In genomic region chr7:148334441-148334956, GRCh38 we compare ENCODE assay signal across 25 cellular contexts.
DNase-seq lines count a peak whose midpoint lies in the region; ATAC-seq and TF ChIP-seq lines count a peak whose summit lies in the region.
"Had no signal": no experiment of that assay in that cellular context is flagged by ENCODE, and none has a peak within 500 bp of the region (broad histone marks: within the 10 kb centered on the region; RNA-seq: fewer than 3 reads in every experiment).

No MANE protein-coding gene starts in this region.

- H3K4me1 ChIP-seq in BLaER1 = 0 out of 2 replicates have a peak, but pooled peaks cover 5% of the 10 kb centered on the region
- H3K4me1 ChIP-seq in HUES64 (ENCODE audit: insufficient read depth, low read length) = peaks cover 54% of the 10 kb centered on the region
- H3K4me1 ChIP-seq in ectodermal cell (ENCODE audit: control insufficient read depth, insufficient read depth, low read length) = peaks cover 34% of the 10 kb centered on the region
- H3K4me1 ChIP-seq in neural progenitor cell = peaks cover 52% of the 10 kb centered on the region
- peaks cover 36% of the 10 kb centered on the region for H3K4me1 ChIP-seq in PC-3 (ENCODE audit: insufficient read depth, low read length)
- H3K4me1 ChIP-seq: ascending aorta, parathyroid adenoma had no signal

- peaks cover 27% of the 10 kb centered on the region for H3K9me3 Mint-ChIP-seq in neural progenitor cell
- H3K9me3 Mint-ChIP-seq: CD8-positive, alpha-beta T cell had no signal

- H3K9ac ChIP-seq in BLaER1 (no peak overlapping the region), HUES64 (ENCODE audit: low read depth, low read length) (peak overlapping the region; percentile 58; the same call in 1 of the 2 replicates), neural progenitor cell (no peak overlapping the region), PC-3 (ENCODE audit: low read length) (no peak overlapping the region)
- H3K9ac ChIP-seq: parathyroid adenoma had no signal

- peaks cover 61% of the 10 kb centered on the region for H3F3A ChIP-seq in neural progenitor cell (ENCODE audit: low read depth)
- H3F3A ChIP-seq in PC-3 (ENCODE audit: low read length, unreplicated experiment) = no peaks in the 10 kb centered on the region

- H3K9me3 ChIP-seq in BLaER1 = peaks cover 28% of the 10 kb centered on the region
- 0 out of 2 replicates have a peak, but pooled peaks cover 4% of the 10 kb centered on the region for H3K9me3 ChIP-seq in HUES64 (ENCODE audit: insufficient read depth, low read depth, low read length)
- H3K9me3 ChIP-seq in ectodermal cell (ENCODE audit: control insufficient read depth, low read length) = no peaks in the 10 kb centered on the region
- no peaks in the 10 kb centered on the region for H3K9me3 ChIP-seq in neural progenitor cell (ENCODE audit: low read depth)
- H3K9me3 ChIP-seq in PC-3 (ENCODE audit: low read length) = 0 out of 2 replicates have a peak, but pooled peaks cover 4% of the 10 kb centered on the region
- H3K9me3 ChIP-seq: ascending aorta, left lung, suprapubic skin had no signal

- no peak for TF ChIP-seq CTCF in neural progenitor cell (IDR thresholded peaks at IDR 0.05)
- TF ChIP-seq CTCF in PC-3 (conservative IDR thresholded peaks at IDR 0.05; ENCODE audit: low read depth, low read length) = no peak

- peaks cover 27% of the 10 kb centered on the region for H3K27me3 Mint-ChIP-seq in neural progenitor cell (ENCODE audit: insufficient read depth, low read depth)

- intact Hi-C loops in PC-3 (cut with micrococcal nuclease) = no loop called here

- peak overlapping the region; percentile 97 for H3K27ac Mint-ChIP-seq in neural progenitor cell
- H3K27ac Mint-ChIP-seq: activated naive CD8-positive, alpha-beta T cell; CD8-positive, alpha-beta T cell; HFFc6; natural killer cell treated with Interleukin-12 subunit alpha and Interleukin-12 subunit beta and Interleukin-15 and Interleukin-18, amount 100 ng/mL, for 72 hours; stimulated activated naive B cell treated with anti-CD40 and anti-IgM and Interleukin-4, amounts not matched to agents 10 μg/mL and 1 μg/mL and 100 μg/mL, for 72 hours had no signal

- H3K4me3 ChIP-seq in BLaER1 (no peak overlapping the region), HUES64 (ENCODE audit: low read length) (no peak overlapping the region), ectodermal cell (ENCODE audit: insufficient read depth, low read depth, low read length) (no peak overlapping the region), neural progenitor cell (peak overlapping the region; percentile 8), PC-3 (ENCODE audit: low read length) (no peak overlapping the region)
- H3K4me3 ChIP-seq: ascending aorta, left lung, suprapubic skin had no signal

- H3K36me3 ChIP-seq in BLaER1 = no peaks in the 10 kb centered on the region
- no peaks in the 10 kb centered on the region for H3K36me3 ChIP-seq in HUES64 (ENCODE audit: insufficient read depth, low read length)
- no peaks in the 10 kb centered on the region for H3K36me3 ChIP-seq in ectodermal cell (ENCODE audit: control insufficient read depth, insufficient read depth, low read length)
- H3K36me3 ChIP-seq in neural progenitor cell = no peaks in the 10 kb centered on the region
- no peaks in the 10 kb centered on the region for H3K36me3 ChIP-seq in PC-3 (ENCODE audit: low read depth, low read length)
- H3K36me3 ChIP-seq: ascending aorta, left lung, suprapubic skin had no signal

- no TSS peak for BruUV-seq in PC-3 (replicated peaks; lab: Mats Ljungman, UMichigan)

- H3K36me3 Mint-ChIP-seq in neural progenitor cell = peaks cover 20% of the 10 kb centered on the region
- H3K36me3 Mint-ChIP-seq: activated naive CD8-positive, alpha-beta T cell; CD8-positive, alpha-beta T cell had no signal

- H3K4me2 ChIP-seq in BLaER1 = peak overlapping the region; percentile 8; the same call in 1 of the 2 replicates
- peak overlapping the region; percentile 57 for H3K4me2 ChIP-seq in neural progenitor cell
- H3K4me2 ChIP-seq in PC-3 (ENCODE audit: low read length) = no peak overlapping the region

- DNase-seq in neural progenitor cell (ENCODE audit: low spot score) (no peak), HEK293T (ENCODE audit: extremely low spot score) (no peak), GOT3 (lab: John Stamatoyannopoulos, UW) (no peak), PC-3 (no peak)
- DNase-seq: activated effector memory CD4-positive, alpha-beta T cell treated with Interleukin-2 at 50 U/mL for 16 hours; CD8-positive, alpha-beta T cell; HFFc6; hippocampal formation; left lung; NCI-H2107; NCI-H748 treated with DMSO at 0.1 percent for 48 hours; right cardiac atrium; stimulated activated CD4-positive, alpha-beta T cell treated with anti-CD3 and anti-CD28 coated beads, Interleukin-4, amount 100 ng/mL, for 24 hours; stimulated activated naive B cell treated with anti-CD40 and anti-IgM and Interleukin-4, amounts not matched to agents 10 μg/mL and 1 μg/mL and 100 μg/mL, for 72 hours; T-helper 2 cell had no signal

- POLR2A ChIA-PET in HEK293T (lab: Yijun Ruan, JAX) (interaction anchor here (0.9 to 1.5 kb wide), 2 partner anchors 13 to 21 kb away, joined by 3 read pairs; no protein-coding TSS in a partner anchor), PC-3 (lab: Charles Lee; ENCODE audit: unreplicated experiment) (interaction anchor here (0.6 kb wide), 1 partner anchor 13 kb away, joined by 6 read pairs; no protein-coding TSS in a partner anchor)

- no peak for ATAC-seq in GM19395 (IDR thresholded peaks at IDR 0.05; ENCODE audit: unreplicated experiment)
- ATAC-seq in PC-3 = no peak
- ATAC-seq: CD8-positive, alpha-beta T cell; stimulated activated naive B cell treated with anti-CD40 and anti-IgM and Interleukin-4, amounts not matched to agents 10 μg/mL and 1 μg/mL and 100 μg/mL, for 72 hours had no signal

- H4K20me1 ChIP-seq in BLaER1 (no peaks in the 10 kb centered on the region), neural progenitor cell (ENCODE audit: low read depth) (no peaks in the 10 kb centered on the region), PC-3 (ENCODE audit: low read length) (no peaks in the 10 kb centered on the region)

- CTCF ChIA-PET in HEK293T (lab: Yijun Ruan, JAX) = interaction anchor here (1.6 kb wide), 1 partner anchor 9 kb away, joined by 7 read pairs; no protein-coding TSS in a partner anchor
- CTCF ChIA-PET in PC-3 (lab: Charles Lee) = no interaction called here

- H3K27ac ChIP-seq in BLaER1 = no peak overlapping the region
- peak overlapping the region; percentile 81 for H3K27ac ChIP-seq in HUES64 (ENCODE audit: low read depth, low read length)
- H3K27ac ChIP-seq in ectodermal cell (ENCODE audit: insufficient read depth, low read depth, low read length, poor library complexity, severe bottlenecking) = peak overlapping the region; percentile 91
- H3K27ac ChIP-seq in neural progenitor cell = peak overlapping the region; percentile 98
- no peak overlapping the region for H3K27ac ChIP-seq in PC-3 (ENCODE audit: low read length)
- H3K27ac ChIP-seq: ascending aorta, left lung, parathyroid adenoma, RWPE1, suprapubic skin had no signal

- H3K27me3 ChIP-seq in BLaER1 = peaks cover 17% of the 10 kb centered on the region
- no peaks in the 10 kb centered on the region; the same call in 1 of the 2 replicates for H3K27me3 ChIP-seq in HUES64 (ENCODE audit: insufficient read depth, low read length)
- no peaks in the 10 kb centered on the region for H3K27me3 ChIP-seq in ectodermal cell (ENCODE audit: control insufficient read depth, insufficient read depth, low read length, poor library complexity, severe bottlenecking)
- H3K27me3 ChIP-seq in neural progenitor cell = no peaks in the 10 kb centered on the region
- H3K27me3 ChIP-seq in PC-3 (ENCODE audit: low read length) = peaks cover 14% of the 10 kb centered on the region
- H3K27me3 ChIP-seq: ascending aorta had no signal

- H3K9me2 ChIP-seq in PC-3 (replicated peaks; ENCODE audit: low read length) = no peaks in the 10 kb centered on the region

- H3K4me3 Mint-ChIP-seq in neural progenitor cell = peak overlapping the region; percentile 65
- H3K4me3 Mint-ChIP-seq: activated naive CD8-positive, alpha-beta T cell; CD8-positive, alpha-beta T cell; HFFc6; natural killer cell treated with Interleukin-12 subunit alpha and Interleukin-12 subunit beta and Interleukin-15 and Interleukin-18, amount 100 ng/mL, for 72 hours; stimulated activated naive B cell treated with anti-CD40 and anti-IgM and Interleukin-4, amounts not matched to agents 10 μg/mL and 1 μg/mL and 100 μg/mL, for 72 hours had no signal

- H2AFZ ChIP-seq in neural progenitor cell (replicated peaks) (no peak overlapping the region), PC-3 (ENCODE audit: low read length) (no peak overlapping the region)
- H2AFZ ChIP-seq: parathyroid adenoma had no signal

- H3K79me2 ChIP-seq in neural progenitor cell (ENCODE audit: low read depth) = peaks cover 10% of the 10 kb centered on the region
- no peaks in the 10 kb centered on the region for H3K79me2 ChIP-seq in PC-3 (ENCODE audit: low read length)
- H3K79me2 ChIP-seq: parathyroid adenoma had no signal

- peaks cover 71% of the 10 kb centered on the region for H3K4me1 Mint-ChIP-seq in neural progenitor cell

- WGBS in HUES64 = 86% methylated on average over 1 of the region's 1 CpG
- WGBS in ectodermal cell, 2 experiments = 73 to 79% methylated on average over 1 of the region's 1 CpG

TF ChIP-seq in HEK293T, 16 proteins besides CTCF, POLR2A, EP300 and RAD21 (continues in another document):
- TF ChIP-seq LEF1 (IDR thresholded peaks at IDR 0.05; ENCODE audit: borderline replicate concordance) (no peak), SUZ12 (IDR thresholded peaks at IDR 0.05) (no peak), PKNOX1 (IDR thresholded peaks at IDR 0.05) (no peak), FOXK2 (IDR thresholded peaks at IDR 0.05) (no peak), ZNF384 (IDR thresholded peaks at IDR 0.05) (no peak), HDGF (IDR thresholded peaks at IDR 0.05; ENCODE audit: borderline replicate concordance) (no peak), ELF4 (IDR thresholded peaks at IDR 0.05) (no peak), ARNT (IDR thresholded peaks at IDR 0.05) (no peak), L3MBTL2 (conservative IDR thresholded peaks at IDR 0.05) (no peak), BHLHE40 (IDR thresholded peaks at IDR 0.05; ENCODE audit: borderline replicate concordance) (no peak), CTBP1 (IDR thresholded peaks at IDR 0.05; ENCODE audit: borderline replicate concordance) (no peak), FOXM1 (IDR thresholded peaks at IDR 0.05; ENCODE audit: borderline replicate concordance) (no peak), NFRKB (IDR thresholded peaks at IDR 0.05) (no peak), FOXA1 (IDR thresholded peaks at IDR 0.05) (no peak), TARDBP (IDR thresholded peaks at IDR 0.05) (no peak)

Comparison
In these comparisons a context has a peak if more than half of its experiments do, and no peak if none do; other contexts are left out.
1. H3K27ac ChIP-seq: peak in HUES64 (single experiment), ectodermal cell (single experiment) and neural progenitor cell (single experiment); none in BLaER1 (single experiment) and PC-3 (single experiment).